In genomic region chr10:77264527-77264926, GRCh38 we compare ENCODE assay signal across 22 cellular contexts.
DNase-seq lines count a peak whose midpoint lies in the region; ATAC-seq and TF ChIP-seq lines count a peak whose summit lies in the region.
"Had no signal": no experiment of that assay in that cellular context is flagged by ENCODE, and none has a peak within 500 bp of the region (broad histone marks: within the 10 kb centered on the region; RNA-seq: fewer than 3 reads in every experiment).

No MANE protein-coding gene starts in this region.

- no peak for DNase-seq in activated CD4-positive, alpha-beta T cell treated with anti-CD3 and anti-CD28 coated beads for 36 hours
- no peak for DNase-seq in activated CD4-positive, alpha-beta T cell treated with anti-CD3 and anti-CD28 coated beads, Interleukin-2, amount 50 U/mL, for 4 hours
- no peak for DNase-seq in Jurkat, Clone E6-1 (ENCODE audit: low read depth, low spot score)
- no peak for DNase-seq in activated naive CD8-positive, alpha-beta T cell treated with anti-CD3 and anti-CD28 coated beads, Interleukin-2, amount 10 ng/mL, durations not matched to agents 7 days and 5 days
- no peak for DNase-seq in neural progenitor cell (ENCODE audit: low spot score)
- no peak for DNase-seq in hepatocyte (ENCODE audit: low spot score)
- DNase-seq in mesenchymal stem cell = no peak
- no peak for DNase-seq in A673 (ENCODE audit: low spot score)
- DNase-seq: 8988T; activated naive CD4-positive, alpha-beta T cell treated with anti-CD3 and anti-CD28 coated beads for 36 hours; caudate nucleus; dermis blood vessel endothelial cell; H9; NCI-H1694; NCI-H510A treated with DMSO at 0.1 percent for 48 hours; sigmoid colon had no signal

- POLR2A ChIA-PET in activated CD4-positive, alpha-beta T cell treated with anti-CD3 and anti-CD28 coated beads for 36 hours (lab: Charles Lee) = no interaction called here
- POLR2A ChIA-PET in activated naive CD8-positive, alpha-beta T cell treated with anti-CD3 and anti-CD28 coated beads, Interleukin-2, amount 10 ng/mL, durations not matched to agents 7 days and 5 days (lab: Charles Lee) = no interaction called here
- POLR2A ChIA-PET in A673 (lab: Charles Lee; ENCODE audit: low non-redundant PET) = no interaction called here

- no peaks in the 10 kb centered on the region for H3K79me2 ChIP-seq in neural progenitor cell (ENCODE audit: low read depth)
- no peaks in the 10 kb centered on the region for H3K79me2 ChIP-seq in hepatocyte

- peaks cover 2% of the 10 kb centered on the region for H3K27me3 Mint-ChIP-seq in activated CD4-positive, alpha-beta T cell treated with anti-CD3 and anti-CD28 coated beads for 36 hours
- peaks cover 16% of the 10 kb centered on the region for H3K27me3 Mint-ChIP-seq in activated naive CD8-positive, alpha-beta T cell treated with anti-CD3 and anti-CD28 coated beads, Interleukin-2, amount 10 ng/mL, durations not matched to agents 7 days and 5 days
- H3K27me3 Mint-ChIP-seq in neural progenitor cell (ENCODE audit: insufficient read depth, low read depth) = no peaks in the 10 kb centered on the region

- H3K4me3 ChIP-seq in Jurkat, Clone E6-1 (ENCODE audit: low read length) = peak overlapping the region; percentile 41
- H3K4me3 ChIP-seq in neural progenitor cell (no peak overlapping the region), hepatocyte (no peak overlapping the region), mesenchymal stem cell (ENCODE audit: insufficient read depth in 1 of 2, low read depth in 1 of 2, low read length in 2 of 2) (no peak overlapping the region), A673 (ENCODE audit: low read depth, low read length, poor library complexity, severe bottlenecking) (no peak overlapping the region)
- H3K4me3 ChIP-seq: ascending aorta, prostate gland, sigmoid colon, SJSA1 had no signal

- H3K9me2 ChIP-seq in hepatocyte (replicated peaks; ENCODE audit: insufficient read depth) = no peaks in the 10 kb centered on the region

- H2BK120ac ChIP-seq in mesenchymal stem cell (ENCODE audit: low read depth, low read length) = no peak overlapping the region

- H3K79me1 ChIP-seq in mesenchymal stem cell (replicated peaks; ENCODE audit: low read length, poor library complexity, severe bottlenecking) = peaks cover 2% of the 10 kb centered on the region

- peaks cover 11% of the 10 kb centered on the region for H3K4me1 Mint-ChIP-seq in activated CD4-positive, alpha-beta T cell treated with anti-CD3 and anti-CD28 coated beads for 36 hours
- H3K4me1 Mint-ChIP-seq in activated naive CD8-positive, alpha-beta T cell treated with anti-CD3 and anti-CD28 coated beads, Interleukin-2, amount 10 ng/mL, durations not matched to agents 7 days and 5 days = peaks cover 22% of the 10 kb centered on the region
- H3K4me1 Mint-ChIP-seq in neural progenitor cell = peaks cover 26% of the 10 kb centered on the region
- H3K4me1 Mint-ChIP-seq: H9 had no signal

- H2AK5ac ChIP-seq in mesenchymal stem cell (ENCODE audit: low read length, severe bottlenecking) = no peak overlapping the region

- H3K9me3 ChIP-seq in neural progenitor cell (ENCODE audit: low read depth) (no peaks in the 10 kb centered on the region), hepatocyte (ENCODE audit: low read depth) (no peaks in the 10 kb centered on the region), mesenchymal stem cell (ENCODE audit: control insufficient read depth, low read length) (no peaks in the 10 kb centered on the region), A673 (ENCODE audit: low read depth, low read length, poor library complexity, severe bottlenecking) (no peaks in the 10 kb centered on the region)
- H3K9me3 ChIP-seq: ascending aorta, neutrophil, prostate gland, sigmoid colon, SJSA1 had no signal

- H3K27ac Mint-ChIP-seq in activated CD4-positive, alpha-beta T cell treated with anti-CD3 and anti-CD28 coated beads for 36 hours = no peak overlapping the region
- H3K27ac Mint-ChIP-seq in activated naive CD8-positive, alpha-beta T cell treated with anti-CD3 and anti-CD28 coated beads, Interleukin-2, amount 10 ng/mL, durations not matched to agents 7 days and 5 days = peak overlapping the region; percentile 86
- H3K27ac Mint-ChIP-seq in neural progenitor cell = peak overlapping the region; percentile 13
- H3K27ac Mint-ChIP-seq: activated naive CD4-positive, alpha-beta T cell treated with anti-CD3 and anti-CD28 coated beads for 36 hours; H9; type B pancreatic cell had no signal

- intact Hi-C loops in activated CD4-positive, alpha-beta T cell treated with anti-CD3 and anti-CD28 coated beads for 36 hours (cut with DNase I, micrococcal nuclease) = no loop called here
- intact Hi-C loops in A673 (cut with micrococcal nuclease; ENCODE audit: unreplicated experiment) = no loop called here

- H3K18ac ChIP-seq in mesenchymal stem cell (ENCODE audit: low read depth in 1 of 2, low read length in 2 of 2) = no peak overlapping the region

- H4K20me1 ChIP-seq in neural progenitor cell (ENCODE audit: low read depth) (no peaks in the 10 kb centered on the region), hepatocyte (ENCODE audit: insufficient read depth, poor library complexity, severe bottlenecking) (no peaks in the 10 kb centered on the region)

- TF ChIP-seq CTCF in neural progenitor cell (IDR thresholded peaks at IDR 0.05) (no peak), hepatocyte (IDR thresholded peaks at IDR 0.05; ENCODE audit: poor library complexity) (no peak), A673 (conservative IDR thresholded peaks at IDR 0.05; ENCODE audit: low read depth, low read length) (no peak)

- WGBS in hepatocyte (ENCODE audit: low lambda C conversion rate, missing lambda C conversion rate) = 94% methylated on average over 3 of the region's 3 CpGs
- whole genome bisulfite sequencing in mesenchymal stem cell = 98% methylated on average over 3 of the region's 3 CpGs

- no peak overlapping the region for H3K14ac ChIP-seq in mesenchymal stem cell (ENCODE audit: low read length in 2 of 2)

- ATAC-seq in activated CD4-positive, alpha-beta T cell treated with anti-CD3 and anti-CD28 coated beads for 36 hours = peak; percentile 42
- no peak for ATAC-seq in activated naive CD8-positive, alpha-beta T cell treated with anti-CD3 and anti-CD28 coated beads, Interleukin-2, amount 10 ng/mL, durations not matched to agents 7 days and 5 days (ENCODE audit: low read depth)

- H3K9ac ChIP-seq in neural progenitor cell = no peak overlapping the region
- no peak overlapping the region for H3K9ac ChIP-seq in mesenchymal stem cell (ENCODE audit: low read length)
- H3K9ac ChIP-seq: KMS-11 had no signal

- no peak overlapping the region for H4K8ac ChIP-seq in mesenchymal stem cell (ENCODE audit: low read length)

- no peaks in the 10 kb centered on the region for H3K9me3 Mint-ChIP-seq in activated CD4-positive, alpha-beta T cell treated with anti-CD3 and anti-CD28 coated beads for 36 hours (ENCODE audit: low read depth)
- H3K9me3 Mint-ChIP-seq in activated naive CD8-positive, alpha-beta T cell treated with anti-CD3 and anti-CD28 coated beads, Interleukin-2, amount 10 ng/mL, durations not matched to agents 7 days and 5 days = no peaks in the 10 kb centered on the region
- no peaks in the 10 kb centered on the region for H3K9me3 Mint-ChIP-seq in neural progenitor cell
- H3K9me3 Mint-ChIP-seq: H9, type B pancreatic cell had no signal

- H3K23ac ChIP-seq in mesenchymal stem cell (ENCODE audit: low read length in 2 of 2) = no peak overlapping the region

- H3K4me1 ChIP-seq in neural progenitor cell (peaks cover 19% of the 10 kb centered on the region), hepatocyte (ENCODE audit: insufficient read depth) (no peaks in the 10 kb centered on the region), mesenchymal stem cell (ENCODE audit: control insufficient read depth, insufficient read depth, low read depth, low read length) (peaks cover 3% of the 10 kb centered on the region), A673 (ENCODE audit: insufficient read depth, low read length, poor library complexity, severe bottlenecking) (no peaks in the 10 kb centered on the region)
- H3K4me1 ChIP-seq: prostate gland had no signal

- BruUV-seq in A673 (replicated peaks; lab: Mats Ljungman, UMichigan) = no TSS peak

- no peaks in the 10 kb centered on the region for H3K36me3 Mint-ChIP-seq in activated CD4-positive, alpha-beta T cell treated with anti-CD3 and anti-CD28 coated beads for 36 hours (ENCODE audit: low read depth)
- H3K36me3 Mint-ChIP-seq in activated naive CD8-positive, alpha-beta T cell treated with anti-CD3 and anti-CD28 coated beads, Interleukin-2, amount 10 ng/mL, durations not matched to agents 7 days and 5 days = peaks cover 2% of the 10 kb centered on the region
- H3K36me3 Mint-ChIP-seq in neural progenitor cell = no peaks in the 10 kb centered on the region
- H3K36me3 Mint-ChIP-seq: type B pancreatic cell had no signal

- H3K4me3 Mint-ChIP-seq in activated CD4-positive, alpha-beta T cell treated with anti-CD3 and anti-CD28 coated beads for 36 hours = no peak overlapping the region
- peak overlapping the region; percentile 73 for H3K4me3 Mint-ChIP-seq in activated naive CD8-positive, alpha-beta T cell treated with anti-CD3 and anti-CD28 coated beads, Interleukin-2, amount 10 ng/mL, durations not matched to agents 7 days and 5 days
- H3K4me3 Mint-ChIP-seq in neural progenitor cell = no peak overlapping the region
- H3K4me3 Mint-ChIP-seq: activated naive CD4-positive, alpha-beta T cell treated with anti-CD3 and anti-CD28 coated beads for 36 hours; H9; type B pancreatic cell had no signal

- H3K27ac ChIP-seq in neural progenitor cell = no peak overlapping the region
- H3K27ac ChIP-seq in hepatocyte = no peak overlapping the region
- no peak overlapping the region for H3K27ac ChIP-seq in mesenchymal stem cell (ENCODE audit: low read length, poor library complexity, severe bottlenecking)
- H3K27ac ChIP-seq in A673 (ENCODE audit: low read depth, low read length, poor library complexity, severe bottlenecking) = no peak overlapping the region
- H3K27ac ChIP-seq: KMS-11, neutrophil, prostate gland, sigmoid colon, SJSA1 had no signal

- H2AFZ ChIP-seq in neural progenitor cell (replicated peaks) (no peak overlapping the region), hepatocyte (no peak overlapping the region), mesenchymal stem cell (ENCODE audit: low read depth, low read length) (no peak overlapping the region)

- H3K4ac ChIP-seq in mesenchymal stem cell (ENCODE audit: low read depth in 1 of 2, low read length in 2 of 2) = no peak overlapping the region

- H3F3A ChIP-seq in neural progenitor cell (ENCODE audit: low read depth) = no peaks in the 10 kb centered on the region

- no peak overlapping the region for H2BK15ac ChIP-seq in mesenchymal stem cell (ENCODE audit: low read depth, poor library complexity, severe bottlenecking)

- CTCF ChIA-PET in activated CD4-positive, alpha-beta T cell treated with anti-CD3 and anti-CD28 coated beads for 36 hours (lab: Charles Lee) = no interaction called here
- CTCF ChIA-PET in A673 (lab: Charles Lee) = no interaction called here

- H3K27me3 ChIP-seq in neural progenitor cell (no peaks in the 10 kb centered on the region), hepatocyte (no peaks in the 10 kb centered on the region), mesenchymal stem cell (ENCODE audit: control insufficient read depth in 1 of 2, insufficient read depth in 1 of 2, low read length in 2 of 2) (no peaks in the 10 kb centered on the region), A673 (replicated peaks; ENCODE audit: insufficient read depth, low read depth, low read length, poor library complexity) (peaks cover 20% of the 10 kb centered on the region)
- H3K27me3 ChIP-seq: ascending aorta, sigmoid colon, SJSA1 had no signal

- H2BK12ac ChIP-seq in mesenchymal stem cell (ENCODE audit: low read length in 2 of 2) = no peak overlapping the region

- no peak overlapping the region for H3K4me2 ChIP-seq in neural progenitor cell
- no peak overlapping the region for H3K4me2 ChIP-seq in hepatocyte
- H3K4me2 ChIP-seq in mesenchymal stem cell (ENCODE audit: low read length, poor library complexity, severe bottlenecking) = no peak overlapping the region
- H3K4me2 ChIP-seq: KMS-11 had no signal

- no peaks in the 10 kb centered on the region for H3K36me3 ChIP-seq in neural progenitor cell
- H3K36me3 ChIP-seq in hepatocyte (replicated peaks; ENCODE audit: insufficient read depth, low read depth) = no peaks in the 10 kb centered on the region
- H3K36me3 ChIP-seq in mesenchymal stem cell (ENCODE audit: control insufficient read depth in 1 of 2, insufficient read depth in 2 of 2, low read depth in 1 of 2, low read length in 2 of 2) = no peaks in the 10 kb centered on the region
- H3K36me3 ChIP-seq in A673 (ENCODE audit: insufficient read depth, low read length, poor library complexity, severe bottlenecking) = no peaks in the 10 kb centered on the region
- H3K36me3 ChIP-seq: ascending aorta, neutrophil, prostate gland, sigmoid colon, SJSA1 had no signal

- H2BK5ac ChIP-seq in mesenchymal stem cell (ENCODE audit: low read depth, low read length, poor library complexity, severe bottlenecking) = no peak overlapping the region

- no peak overlapping the region for H4K91ac ChIP-seq in mesenchymal stem cell (ENCODE audit: low read length)
